8 cellular contexts compared by ENCODE assay signal in the genomic region with DNA sequence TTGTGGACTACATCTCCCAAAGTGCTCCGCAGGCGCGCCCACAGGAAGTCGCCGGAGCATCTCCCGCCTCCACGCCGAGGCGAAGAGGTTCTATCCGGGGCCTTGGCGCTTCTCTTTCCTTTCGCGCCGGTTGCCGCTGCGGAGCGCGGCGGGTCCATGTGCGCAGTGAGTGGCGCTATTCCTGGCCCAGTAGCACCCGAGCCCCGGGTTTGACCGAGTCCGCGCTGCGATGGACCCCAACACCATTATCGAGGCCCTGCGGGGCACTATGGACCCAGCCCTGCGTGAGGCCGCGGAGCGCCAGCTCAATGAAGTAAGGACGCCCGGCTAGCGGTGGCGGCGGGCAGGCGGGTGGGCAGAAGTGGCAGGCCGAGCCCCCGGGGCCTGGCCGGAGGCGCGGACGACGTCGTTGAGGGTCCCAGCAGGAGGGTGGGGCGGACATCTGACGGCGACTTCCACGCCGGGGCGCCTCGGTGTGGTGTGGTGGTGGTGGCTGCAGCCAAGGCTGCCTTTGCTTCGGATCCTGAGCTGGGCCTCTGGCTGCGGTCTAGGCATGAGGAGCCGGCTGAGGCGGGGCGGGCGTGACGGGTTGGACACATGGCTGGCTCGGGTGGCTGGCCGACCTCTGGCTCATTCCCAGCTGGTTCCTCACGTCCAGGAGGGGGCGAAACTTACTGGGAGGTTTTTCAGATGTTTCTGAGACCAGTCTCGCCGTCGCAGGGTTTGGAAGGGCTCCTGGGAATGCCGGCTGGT. TPM values are rescaled to one million over a fixed set of nuclear protein-coding genes. Genes with fewer than 3 reads are reported as not detected.
DNase-seq lines count a peak whose midpoint lies in the region; ATAC-seq and TF ChIP-seq lines count a peak whose summit lies in the region.

Gene IPO7, plus strand, starts transcription at position 118 of the 753 bp plus-strand sequence. Its CDS starts 112 bp downstream, at position 230.

- H3K4me3 ChIP-seq in Karpas-422 (ENCODE audit: low read length) (peak within 1 kb of the TSS; percentile 82), RWPE2 (ENCODE audit: severe bottlenecking) (peak within 1 kb of the TSS; percentile 81), stomach smooth muscle (ENCODE audit: low read length in 2 of 2) (peak within 1 kb of the TSS; percentile 93 to 94)

- H3K27ac ChIP-seq in Karpas-422 (ENCODE audit: low read length) (peak within 1 kb of the TSS; percentile 80), RWPE2 (ENCODE audit: poor library complexity, severe bottlenecking) (peak within 1 kb of the TSS; percentile 80), stomach smooth muscle (ENCODE audit: low read length) (peak within 1 kb of the TSS; percentile 93)

- TF ChIP-seq CTCF in RWPE2 (IDR thresholded peaks at IDR 0.05; ENCODE audit: poor library complexity, severe bottlenecking) = peak; percentile 30
- peak; percentile 42 for TF ChIP-seq CTCF in neural crest cell (conservative IDR thresholded peaks at IDR 0.05)

- peaks cover 37% of the 10 kb centered on the region for H3K4me1 Mint-ChIP-seq in neural crest cell

- no peaks in the 10 kb centered on the region for H3K27me3 ChIP-seq in Karpas-422 (ENCODE audit: low read length)
- H3K27me3 ChIP-seq in RWPE2 (ENCODE audit: insufficient read depth, poor library complexity, severe bottlenecking) = no peaks in the 10 kb centered on the region
- no peaks in the 10 kb centered on the region for H3K27me3 ChIP-seq in stomach smooth muscle (ENCODE audit: control insufficient read depth in 1 of 2, insufficient read depth in 2 of 2, low read length in 2 of 2)

- no peaks in the 10 kb centered on the region for H3K27me3 Mint-ChIP-seq in neural crest cell (ENCODE audit: low read depth)

- peak within 1 kb of the TSS; percentile 90 for H2AFZ ChIP-seq in Karpas-422 (ENCODE audit: low read length)

- H3K79me2 ChIP-seq in Karpas-422 (ENCODE audit: low read length) = peaks cover 48% of the 10 kb centered on the region

- peaks cover 24% of the 10 kb centered on the region for H4K20me1 ChIP-seq in Karpas-422 (ENCODE audit: insufficient read depth, low read depth, low read length)

- H3K9me3 ChIP-seq in Karpas-422 (ENCODE audit: low read length) (no peaks in the 10 kb centered on the region), RWPE2 (ENCODE audit: severe bottlenecking) (no peaks in the 10 kb centered on the region), stomach smooth muscle (ENCODE audit: control insufficient read depth in 2 of 2, low read length in 2 of 2) (no peaks in the 10 kb centered on the region)

- no peaks in the 10 kb centered on the region for H3K9me2 ChIP-seq in Karpas-422 (replicated peaks; ENCODE audit: insufficient read depth, low read length)

- peaks cover 2% of the 10 kb centered on the region for H3K9me3 Mint-ChIP-seq in neural crest cell

- H3K27ac Mint-ChIP-seq in neural crest cell (ENCODE audit: unreplicated experiment) = peak within 1 kb of the TSS; percentile 96

- H3K4me2 ChIP-seq in Karpas-422 (ENCODE audit: low read depth, low read length, poor library complexity, severe bottlenecking) = peak within 1 kb of the TSS; percentile 82

- peak; percentile 93 for DNase-seq in EH (ENCODE audit: low read depth)
- peak; percentile 96 for DNase-seq in Karpas-422
- DNase-seq in RWPE2 (ENCODE audit: low spot score) = peak; percentile 91
- peak; percentile 81 for DNase-seq in activated effector memory CD4-positive, alpha-beta T cell treated with Interleukin-2 at 50 U/mL for 16 hours
- DNase-seq in fibroblast of the conjunctiva (ENCODE audit: low read depth) = peak; percentile 82
- DNase-seq in neural crest cell (ENCODE audit: low read depth, low spot score) = peak; percentile 84

- H3K9ac ChIP-seq in Karpas-422 (ENCODE audit: low read length) = peak within 1 kb of the TSS; percentile 99
- H3K9ac ChIP-seq in stomach smooth muscle (ENCODE audit: low read length in 2 of 2) = peak within 1 kb of the TSS; percentile 94 to 95

- peaks cover 27% of the 10 kb centered on the region for H3K36me3 ChIP-seq in Karpas-422 (ENCODE audit: insufficient read depth, low read length)
- peaks cover 42% of the 10 kb centered on the region for H3K36me3 ChIP-seq in RWPE2 (ENCODE audit: low read depth)
- no peaks in the 10 kb centered on the region for H3K36me3 ChIP-seq in stomach smooth muscle (ENCODE audit: control insufficient read depth in 2 of 2, insufficient read depth in 2 of 2, low read length in 2 of 2)

- peaks cover 6% of the 10 kb centered on the region for H3K36me3 Mint-ChIP-seq in neural crest cell (ENCODE audit: low read depth)

- peak; percentile 92 for ATAC-seq in GM21825 (IDR thresholded peaks at IDR 0.05; ENCODE audit: unreplicated experiment)
- peak; percentile 95 for ATAC-seq in RWPE2 (ENCODE audit: low read depth)

- H3K4me1 ChIP-seq in Karpas-422 (ENCODE audit: low read length) (peaks cover 19% of the 10 kb centered on the region), RWPE2 (ENCODE audit: insufficient read depth, poor library complexity, severe bottlenecking) (peaks cover 17% of the 10 kb centered on the region), stomach smooth muscle (ENCODE audit: control insufficient read depth, insufficient read depth, low read length) (peaks cover 18% of the 10 kb centered on the region)

- H3K4me3 Mint-ChIP-seq in neural crest cell = peak within 1 kb of the TSS; percentile 99

RNA-seq across cellular contexts. Expression of gene IPO7, which starts in this region (rescaled TPM):
- total RNA-seq in Karpas-422 (2014; rRNA removed; shearing (Covaris generic); ENCODE audit: low replicate concordance) = 48.6 and 77.6 TPM in 2 replicates
- 199 and 223 TPM in 2 replicates for total RNA-seq in neural crest cell

Comparison
In these comparisons a context has a peak if more than half of its experiments do, and no peak if none do; other contexts are left out.
1. Peak in every context shown above with its lines: DNase-seq, ATAC-seq, H3K4me3 ChIP-seq and H3K27ac ChIP-seq.